ENCODE assay signal across 1 cellular context in the genomic region with DNA sequence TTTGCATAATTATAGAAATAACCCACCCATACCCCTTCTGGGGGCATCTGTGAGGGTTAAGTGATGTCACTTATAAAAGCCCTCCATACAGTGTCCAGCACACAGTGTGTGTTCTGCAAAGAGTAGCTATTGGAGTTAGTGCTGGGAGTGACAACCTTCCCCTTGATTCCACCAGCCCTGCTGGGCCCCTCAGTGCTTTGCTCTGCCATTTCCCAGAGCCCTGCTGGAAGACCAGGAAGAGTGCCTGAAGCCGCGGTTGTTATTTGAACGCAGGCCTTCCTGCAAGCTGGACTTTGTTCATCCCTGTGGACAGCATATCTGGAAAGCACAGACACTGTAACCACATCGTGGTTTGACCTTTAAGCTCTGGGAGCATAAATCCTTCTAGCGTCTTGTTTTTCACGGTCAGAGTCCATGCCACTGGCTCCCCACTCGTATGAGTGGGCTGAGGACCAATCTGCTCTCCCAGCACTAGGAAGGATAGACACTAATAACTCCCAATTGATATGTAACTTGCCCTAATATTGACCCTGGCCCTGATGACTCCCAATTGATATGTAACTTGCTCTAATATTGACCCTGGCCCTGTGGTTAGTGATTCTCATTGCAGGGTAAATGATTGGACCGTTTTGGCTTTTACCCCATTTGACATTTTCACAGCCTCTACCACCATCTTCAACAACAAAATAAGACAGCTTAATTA.
TF ChIP-seq lines count a peak whose summit lies in the region.

No MANE protein-coding gene starts in this region.

TF ChIP-seq in HepG2, 621 proteins besides CTCF, POLR2A, EP300 and RAD21 (continued from another document and continues in another):
- TF ChIP-seq, protein P1, sequence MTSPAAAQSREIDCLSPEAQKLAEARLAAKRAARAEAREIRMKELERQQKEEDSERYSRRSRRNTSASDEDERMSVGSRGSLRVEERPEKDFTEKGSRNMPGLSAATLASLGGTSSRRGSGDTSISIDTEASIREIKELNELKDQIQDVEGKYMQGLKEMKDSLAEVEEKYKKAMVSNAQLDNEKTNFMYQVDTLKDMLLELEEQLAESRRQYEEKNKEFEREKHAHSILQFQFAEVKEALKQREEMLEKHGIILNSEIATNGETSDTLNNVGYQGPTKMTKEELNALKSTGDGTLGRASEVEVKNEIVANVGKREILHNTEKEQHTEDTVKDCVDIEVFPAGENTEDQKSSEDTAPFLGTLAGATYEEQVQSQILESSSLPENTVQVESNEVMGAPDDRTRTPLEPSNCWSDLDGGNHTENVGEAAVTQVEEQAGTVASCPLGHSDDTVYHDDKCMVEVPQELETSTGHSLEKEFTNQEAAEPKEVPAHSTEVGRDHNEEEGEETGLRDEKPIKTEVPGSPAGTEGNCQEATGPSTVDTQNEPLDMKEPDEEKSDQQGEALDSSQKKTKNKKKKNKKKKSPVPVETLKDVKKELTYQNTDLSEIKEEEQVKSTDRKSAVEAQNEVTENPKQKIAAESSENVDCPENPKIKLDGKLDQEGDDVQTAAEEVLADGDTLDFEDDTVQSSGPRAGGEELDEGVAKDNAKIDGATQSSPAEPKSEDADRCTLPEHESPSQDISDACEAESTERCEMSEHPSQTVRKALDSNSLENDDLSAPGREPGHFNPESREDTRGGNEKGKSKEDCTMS (CRISPR knock-in tag; conservative IDR thresholded peaks at IDR 0.05) = no peak
- TF ChIP-seq ZNF264 (CRISPR knock-in tag; IDR thresholded peaks at IDR 0.05) (peak; percentile 99), KMT2A (CRISPR knock-in tag; IDR thresholded peaks at IDR 0.05) (no peak), ZNF891 (CRISPR knock-in tag; IDR thresholded peaks at IDR 0.05) (0 out of 2 replicates have a peak, but pooled peaks have one; percentile 52), ZNF274 (CRISPR knock-in tag; IDR thresholded peaks at IDR 0.05) (no peak), ZSCAN31 (CRISPR knock-in tag; IDR thresholded peaks at IDR 0.05; ENCODE audit: low read depth) (peak; percentile 53; the same call in 1 of the 2 replicates), KLF11 (CRISPR knock-in tag; IDR thresholded peaks at IDR 0.05) (no peak), ELF3 (CRISPR knock-in tag; IDR thresholded peaks at IDR 0.05) (peak; percentile 99), BRCA1 (CRISPR knock-in tag; IDR thresholded peaks at IDR 0.05) (peak; percentile 86; the same call in 1 of the 2 replicates), ZNF12 (CRISPR knock-in tag; IDR thresholded peaks at IDR 0.05) (peak; percentile 50; the same call in 1 of the 2 replicates), CREB1 (IDR thresholded peaks at IDR 0.05) (no peak), CREB1 (CRISPR knock-in tag; IDR thresholded peaks at IDR 0.05) (peak; percentile 37; the same call in 1 of the 2 replicates), RXRA (CRISPR knock-in tag; IDR thresholded peaks at IDR 0.05) (peak; percentile 84), TBX2 (CRISPR knock-in tag; IDR thresholded peaks at IDR 0.05; ENCODE audit: borderline replicate concordance) (peak; percentile 60; the same call in 1 of the 2 replicates), KDM1A (CRISPR knock-in tag; IDR thresholded peaks at IDR 0.05) (peak; percentile 44; the same call in 1 of the 2 replicates), IRX3 (CRISPR knock-in tag; IDR thresholded peaks at IDR 0.05; ENCODE audit: borderline replicate concordance, low read depth) (peak; percentile 79; the same call in 1 of the 2 replicates), PITX1 (CRISPR knock-in tag; IDR thresholded peaks at IDR 0.05) (peak; percentile 82), ZBTB21 (CRISPR knock-in tag; IDR thresholded peaks at IDR 0.05) (no peak), NPAS2 (CRISPR knock-in tag; IDR thresholded peaks at IDR 0.05; ENCODE audit: borderline replicate concordance) (no peak), ZNF878 (CRISPR knock-in tag; IDR thresholded peaks at IDR 0.05) (no peak)
- TF ChIP-seq, protein P2, sequence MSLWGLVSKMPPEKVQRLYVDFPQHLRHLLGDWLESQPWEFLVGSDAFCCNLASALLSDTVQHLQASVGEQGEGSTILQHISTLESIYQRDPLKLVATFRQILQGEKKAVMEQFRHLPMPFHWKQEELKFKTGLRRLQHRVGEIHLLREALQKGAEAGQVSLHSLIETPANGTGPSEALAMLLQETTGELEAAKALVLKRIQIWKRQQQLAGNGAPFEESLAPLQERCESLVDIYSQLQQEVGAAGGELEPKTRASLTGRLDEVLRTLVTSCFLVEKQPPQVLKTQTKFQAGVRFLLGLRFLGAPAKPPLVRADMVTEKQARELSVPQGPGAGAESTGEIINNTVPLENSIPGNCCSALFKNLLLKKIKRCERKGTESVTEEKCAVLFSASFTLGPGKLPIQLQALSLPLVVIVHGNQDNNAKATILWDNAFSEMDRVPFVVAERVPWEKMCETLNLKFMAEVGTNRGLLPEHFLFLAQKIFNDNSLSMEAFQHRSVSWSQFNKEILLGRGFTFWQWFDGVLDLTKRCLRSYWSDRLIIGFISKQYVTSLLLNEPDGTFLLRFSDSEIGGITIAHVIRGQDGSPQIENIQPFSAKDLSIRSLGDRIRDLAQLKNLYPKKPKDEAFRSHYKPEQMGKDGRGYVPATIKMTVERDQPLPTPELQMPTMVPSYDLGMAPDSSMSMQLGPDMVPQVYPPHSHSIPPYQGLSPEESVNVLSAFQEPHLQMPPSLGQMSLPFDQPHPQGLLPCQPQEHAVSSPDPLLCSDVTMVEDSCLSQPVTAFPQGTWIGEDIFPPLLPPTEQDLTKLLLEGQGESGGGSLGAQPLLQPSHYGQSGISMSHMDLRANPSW (CRISPR knock-in tag; IDR thresholded peaks at IDR 0.05; ENCODE audit: borderline replicate concordance) = 0 out of 2 replicates have a peak, but pooled peaks have one; percentile 72
- TF ChIP-seq, protein P3, sequence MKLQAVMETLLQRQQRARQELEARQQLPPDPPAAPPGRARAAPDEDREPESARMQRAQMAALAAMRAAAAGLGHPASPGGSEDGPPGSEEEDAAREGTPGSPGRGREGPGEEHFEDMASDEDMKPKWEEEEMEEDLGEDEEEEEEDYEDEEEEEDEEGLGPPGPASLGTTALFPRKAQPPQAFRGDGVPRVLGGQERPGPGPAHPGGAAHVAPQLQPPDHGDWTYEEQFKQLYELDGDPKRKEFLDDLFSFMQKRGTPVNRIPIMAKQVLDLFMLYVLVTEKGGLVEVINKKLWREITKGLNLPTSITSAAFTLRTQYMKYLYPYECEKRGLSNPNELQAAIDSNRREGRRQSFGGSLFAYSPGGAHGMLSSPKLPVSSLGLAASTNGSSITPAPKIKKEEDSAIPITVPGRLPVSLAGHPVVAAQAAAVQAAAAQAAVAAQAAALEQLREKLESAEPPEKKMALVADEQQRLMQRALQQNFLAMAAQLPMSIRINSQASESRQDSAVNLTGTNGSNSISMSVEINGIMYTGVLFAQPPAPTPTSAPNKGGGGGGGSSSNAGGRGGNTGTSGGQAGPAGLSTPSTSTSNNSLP (IDR thresholded peaks at IDR 0.05; ENCODE audit: low read depth, low read length) = peak; percentile 92
- TF ChIP-seq, protein P4, sequence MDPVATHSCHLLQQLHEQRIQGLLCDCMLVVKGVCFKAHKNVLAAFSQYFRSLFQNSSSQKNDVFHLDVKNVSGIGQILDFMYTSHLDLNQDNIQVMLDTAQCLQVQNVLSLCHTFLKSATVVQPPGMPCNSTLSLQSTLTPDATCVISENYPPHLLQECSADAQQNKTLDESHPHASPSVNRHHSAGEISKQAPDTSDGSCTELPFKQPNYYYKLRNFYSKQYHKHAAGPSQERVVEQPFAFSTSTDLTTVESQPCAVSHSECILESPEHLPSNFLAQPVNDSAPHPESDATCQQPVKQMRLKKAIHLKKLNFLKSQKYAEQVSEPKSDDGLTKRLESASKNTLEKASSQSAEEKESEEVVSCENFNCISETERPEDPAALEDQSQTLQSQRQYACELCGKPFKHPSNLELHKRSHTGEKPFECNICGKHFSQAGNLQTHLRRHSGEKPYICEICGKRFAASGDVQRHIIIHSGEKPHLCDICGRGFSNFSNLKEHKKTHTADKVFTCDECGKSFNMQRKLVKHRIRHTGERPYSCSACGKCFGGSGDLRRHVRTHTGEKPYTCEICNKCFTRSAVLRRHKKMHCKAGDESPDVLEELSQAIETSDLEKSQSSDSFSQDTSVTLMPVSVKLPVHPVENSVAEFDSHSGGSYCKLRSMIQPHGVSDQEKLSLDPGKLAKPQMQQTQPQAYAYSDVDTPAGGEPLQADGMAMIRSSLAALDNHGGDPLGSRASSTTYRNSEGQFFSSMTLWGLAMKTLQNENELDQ (CRISPR knock-in tag; IDR thresholded peaks at IDR 0.05; ENCODE audit: borderline replicate concordance) = no peak
- TF ChIP-seq, protein P5, sequence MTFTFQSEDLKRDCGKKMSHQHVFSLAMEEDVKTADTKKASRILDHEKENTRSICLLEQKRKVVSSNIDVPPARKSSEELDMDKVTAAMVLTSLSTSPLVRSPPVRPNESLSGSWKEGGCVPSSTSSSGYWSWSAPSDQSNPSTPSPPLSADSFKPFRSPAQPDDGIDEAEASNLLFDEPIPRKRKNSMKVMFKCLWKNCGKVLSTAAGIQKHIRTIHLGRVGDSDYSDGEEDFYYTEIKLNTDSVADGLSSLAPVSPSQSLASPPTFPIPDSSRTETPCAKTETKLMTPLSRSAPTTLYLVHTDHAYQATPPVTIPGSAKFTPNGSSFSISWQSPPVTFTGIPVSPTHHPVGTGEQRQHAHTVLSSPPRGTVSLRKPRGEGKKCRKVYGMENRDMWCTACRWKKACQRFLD (CRISPR knock-in tag; IDR thresholded peaks at IDR 0.05; ENCODE audit: borderline replicate concordance) = no peak
- TF ChIP-seq, protein P6, sequence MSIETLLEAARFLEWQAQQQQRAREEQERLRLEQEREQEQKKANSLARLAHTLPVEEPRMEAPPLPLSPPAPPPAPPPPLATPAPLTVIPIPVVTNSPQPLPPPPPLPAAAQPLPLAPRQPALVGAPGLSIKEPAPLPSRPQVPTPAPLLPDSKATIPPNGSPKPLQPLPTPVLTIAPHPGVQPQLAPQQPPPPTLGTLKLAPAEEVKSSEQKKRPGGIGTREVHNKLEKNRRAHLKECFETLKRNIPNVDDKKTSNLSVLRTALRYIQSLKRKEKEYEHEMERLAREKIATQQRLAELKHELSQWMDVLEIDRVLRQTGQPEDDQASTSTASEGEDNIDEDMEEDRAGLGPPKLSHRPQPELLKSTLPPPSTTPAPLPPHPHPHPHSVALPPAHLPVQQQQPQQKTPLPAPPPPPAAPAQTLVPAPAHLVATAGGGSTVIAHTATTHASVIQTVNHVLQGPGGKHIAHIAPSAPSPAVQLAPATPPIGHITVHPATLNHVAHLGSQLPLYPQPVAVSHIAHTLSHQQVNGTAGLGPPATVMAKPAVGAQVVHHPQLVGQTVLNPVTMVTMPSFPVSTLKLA (IDR thresholded peaks at IDR 0.05) = no peak
- TF ChIP-seq, protein P7, sequence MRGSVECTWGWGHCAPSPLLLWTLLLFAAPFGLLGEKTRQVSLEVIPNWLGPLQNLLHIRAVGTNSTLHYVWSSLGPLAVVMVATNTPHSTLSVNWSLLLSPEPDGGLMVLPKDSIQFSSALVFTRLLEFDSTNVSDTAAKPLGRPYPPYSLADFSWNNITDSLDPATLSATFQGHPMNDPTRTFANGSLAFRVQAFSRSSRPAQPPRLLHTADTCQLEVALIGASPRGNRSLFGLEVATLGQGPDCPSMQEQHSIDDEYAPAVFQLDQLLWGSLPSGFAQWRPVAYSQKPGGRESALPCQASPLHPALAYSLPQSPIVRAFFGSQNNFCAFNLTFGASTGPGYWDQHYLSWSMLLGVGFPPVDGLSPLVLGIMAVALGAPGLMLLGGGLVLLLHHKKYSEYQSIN (CRISPR knock-in tag; IDR thresholded peaks at IDR 0.05; ENCODE audit: borderline replicate concordance) = no peak
- TF ChIP-seq, protein P8, sequence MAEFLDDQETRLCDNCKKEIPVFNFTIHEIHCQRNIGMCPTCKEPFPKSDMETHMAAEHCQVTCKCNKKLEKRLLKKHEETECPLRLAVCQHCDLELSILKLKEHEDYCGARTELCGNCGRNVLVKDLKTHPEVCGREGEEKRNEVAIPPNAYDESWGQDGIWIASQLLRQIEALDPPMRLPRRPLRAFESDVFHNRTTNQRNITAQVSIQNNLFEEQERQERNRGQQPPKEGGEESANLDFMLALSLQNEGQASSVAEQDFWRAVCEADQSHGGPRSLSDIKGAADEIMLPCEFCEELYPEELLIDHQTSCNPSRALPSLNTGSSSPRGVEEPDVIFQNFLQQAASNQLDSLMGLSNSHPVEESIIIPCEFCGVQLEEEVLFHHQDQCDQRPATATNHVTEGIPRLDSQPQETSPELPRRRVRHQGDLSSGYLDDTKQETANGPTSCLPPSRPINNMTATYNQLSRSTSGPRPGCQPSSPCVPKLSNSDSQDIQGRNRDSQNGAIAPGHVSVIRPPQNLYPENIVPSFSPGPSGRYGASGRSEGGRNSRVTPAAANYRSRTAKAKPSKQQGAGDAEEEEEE (CRISPR knock-in tag; IDR thresholded peaks at IDR 0.05; ENCODE audit: borderline replicate concordance) = no peak
- TF ChIP-seq, protein P9, sequence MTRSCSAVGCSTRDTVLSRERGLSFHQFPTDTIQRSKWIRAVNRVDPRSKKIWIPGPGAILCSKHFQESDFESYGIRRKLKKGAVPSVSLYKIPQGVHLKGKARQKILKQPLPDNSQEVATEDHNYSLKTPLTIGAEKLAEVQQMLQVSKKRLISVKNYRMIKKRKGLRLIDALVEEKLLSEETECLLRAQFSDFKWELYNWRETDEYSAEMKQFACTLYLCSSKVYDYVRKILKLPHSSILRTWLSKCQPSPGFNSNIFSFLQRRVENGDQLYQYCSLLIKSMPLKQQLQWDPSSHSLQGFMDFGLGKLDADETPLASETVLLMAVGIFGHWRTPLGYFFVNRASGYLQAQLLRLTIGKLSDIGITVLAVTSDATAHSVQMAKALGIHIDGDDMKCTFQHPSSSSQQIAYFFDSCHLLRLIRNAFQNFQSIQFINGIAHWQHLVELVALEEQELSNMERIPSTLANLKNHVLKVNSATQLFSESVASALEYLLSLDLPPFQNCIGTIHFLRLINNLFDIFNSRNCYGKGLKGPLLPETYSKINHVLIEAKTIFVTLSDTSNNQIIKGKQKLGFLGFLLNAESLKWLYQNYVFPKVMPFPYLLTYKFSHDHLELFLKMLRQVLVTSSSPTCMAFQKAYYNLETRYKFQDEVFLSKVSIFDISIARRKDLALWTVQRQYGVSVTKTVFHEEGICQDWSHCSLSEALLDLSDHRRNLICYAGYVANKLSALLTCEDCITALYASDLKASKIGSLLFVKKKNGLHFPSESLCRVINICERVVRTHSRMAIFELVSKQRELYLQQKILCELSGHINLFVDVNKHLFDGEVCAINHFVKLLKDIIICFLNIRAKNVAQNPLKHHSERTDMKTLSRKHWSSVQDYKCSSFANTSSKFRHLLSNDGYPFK (CRISPR knock-in tag; IDR thresholded peaks at IDR 0.05; ENCODE audit: borderline replicate concordance) = no peak
